24 cellular contexts compared by ENCODE assay signal in genomic region chr15:74206801-74207281, GRCh38. TPM values are rescaled to one million over a fixed set of nuclear protein-coding genes. Genes with fewer than 3 reads are reported as not detected.
A peak's percentile ranks its signal among the peaks of the same experiment; 100 is the strongest.
DNase-seq lines count a peak whose midpoint lies in the region; TF ChIP-seq lines count a peak whose summit lies in the region.
"Had no signal": no experiment of that assay in that cellular context is flagged by ENCODE, and none has a peak within 500 bp of the region (broad histone marks: within the 10 kb centered on the region; RNA-seq: fewer than 3 reads in every experiment).

No MANE protein-coding gene starts in this region.

- peak overlapping the region; percentile 91 for H3K4me2 ChIP-seq in Loucy (ENCODE audit: low read depth, low read length, poor library complexity, severe bottlenecking)
- H3K4me2 ChIP-seq: A549 had no signal

- peak overlapping the region; percentile 90 for H3K9ac ChIP-seq in Loucy (ENCODE audit: low read depth, low read length, poor library complexity, severe bottlenecking)

- no TSS peak for BruUV-seq in A673 (replicated peaks; lab: Mats Ljungman, UMichigan)

- H3K27ac Mint-ChIP-seq in endothelial cell (ENCODE audit: unreplicated experiment), result no peak overlapping the region
- H3K27ac Mint-ChIP-seq: activated naive CD8-positive, alpha-beta T cell treated with anti-CD3 and anti-CD28 coated beads, Interleukin-2, amount 50 U/mL, for 24 hours; activated T-helper 17 cell treated with anti-CD3 and anti-CD28 coated beads, Interleukin-2, amount 50 U/mL, for 72 hours; CD4-positive, alpha-beta T cell; IgD-negative memory B cell had no signal

- H3K4me1 Mint-ChIP-seq in endothelial cell (ENCODE audit: unreplicated experiment), result peaks cover 47% of the 10 kb centered on the region
- H3K4me1 Mint-ChIP-seq: activated T-helper 17 cell treated with anti-CD3 and anti-CD28 coated beads, Interleukin-2, amount 50 U/mL, for 72 hours; IgD-negative memory B cell had no signal

- H3K27me3 Mint-ChIP-seq in endothelial cell (ENCODE audit: unreplicated experiment), result peaks cover 8% of the 10 kb centered on the region

- CTCF ChIA-PET in A673 (lab: Charles Lee), result no interaction called here

- H3K4me1 ChIP-seq in A673 (ENCODE audit: insufficient read depth, low read length, poor library complexity, severe bottlenecking), result peaks cover 34% of the 10 kb centered on the region
- H3K4me1 ChIP-seq in Loucy (ENCODE audit: insufficient read depth, low read length, poor library complexity, severe bottlenecking), result peaks cover 84% of the 10 kb centered on the region
- H3K4me1 ChIP-seq in HAP-1, result peaks cover 43% of the 10 kb centered on the region
- H3K4me1 ChIP-seq: right lobe of liver, transverse colon had no signal

- no peaks in the 10 kb centered on the region for H3K9me2 ChIP-seq in Loucy (replicated peaks; ENCODE audit: low read depth, low read length)

- H3K27me3 ChIP-seq in A673 (replicated peaks; ENCODE audit: insufficient read depth, low read depth, low read length, poor library complexity) (no peaks in the 10 kb centered on the region), Loucy (ENCODE audit: insufficient read depth, low read length, poor library complexity, severe bottlenecking) (no peaks in the 10 kb centered on the region), HAP-1 (ENCODE audit: low read depth) (no peaks in the 10 kb centered on the region)
- H3K27me3 ChIP-seq: right lobe of liver, transverse colon had no signal

- H3K36me3 ChIP-seq in A673 (ENCODE audit: insufficient read depth, low read length, poor library complexity, severe bottlenecking) (no peaks in the 10 kb centered on the region), Loucy (ENCODE audit: insufficient read depth, low read length) (peaks cover under 1% of the 10 kb centered on the region; the same call in 1 of the 2 replicates), HAP-1 (replicated peaks) (no peaks in the 10 kb centered on the region)
- H3K36me3 ChIP-seq: right lobe of liver, transverse colon had no signal

- in situ Hi-C loops in HAP-1 (cut with MboI; ENCODE audit: low sequenced_read_pairs), result no loop called here

- no peak for TF ChIP-seq CTCF in A673 (conservative IDR thresholded peaks at IDR 0.05; ENCODE audit: low read depth, low read length)
- TF ChIP-seq CTCF in Loucy (conservative IDR thresholded peaks at IDR 0.05; ENCODE audit: low read length), result no peak
- TF ChIP-seq CTCF in endothelial cell (IDR thresholded peaks at IDR 0.05; ENCODE audit: unreplicated experiment), result no peak

- H3K9me3 Mint-ChIP-seq in endothelial cell (ENCODE audit: unreplicated experiment), result no peaks in the 10 kb centered on the region
- H3K9me3 Mint-ChIP-seq: activated naive CD8-positive, alpha-beta T cell treated with anti-CD3 and anti-CD28 coated beads, Interleukin-2, amount 50 U/mL, for 24 hours; activated T-helper 17 cell treated with anti-CD3 and anti-CD28 coated beads, Interleukin-2, amount 50 U/mL, for 72 hours; CD4-positive, alpha-beta T cell had no signal

- H3K27ac ChIP-seq in A673 (ENCODE audit: low read depth, low read length, poor library complexity, severe bottlenecking), result no peak overlapping the region
- H3K27ac ChIP-seq: right lobe of liver, transverse colon had no signal

- no peaks in the 10 kb centered on the region for H3K36me3 Mint-ChIP-seq in endothelial cell (ENCODE audit: low read depth, unreplicated experiment)
- H3K36me3 Mint-ChIP-seq: IgD-negative memory B cell had no signal

- H3K9me3 ChIP-seq in A673 (ENCODE audit: low read depth, low read length, poor library complexity, severe bottlenecking), result no peaks in the 10 kb centered on the region
- H3K9me3 ChIP-seq in Loucy (ENCODE audit: insufficient read depth, low read depth, low read length), result no peaks in the 10 kb centered on the region
- no peaks in the 10 kb centered on the region for H3K9me3 ChIP-seq in HAP-1
- H3K9me3 ChIP-seq: A549, right lobe of liver, transverse colon had no signal

- intact Hi-C loops in A673 (cut with micrococcal nuclease; ENCODE audit: unreplicated experiment), result no loop called here

- H3K4me3 Mint-ChIP-seq in endothelial cell (ENCODE audit: unreplicated experiment), result no peak overlapping the region
- H3K4me3 Mint-ChIP-seq: activated naive CD8-positive, alpha-beta T cell treated with anti-CD3 and anti-CD28 coated beads, Interleukin-2, amount 50 U/mL, for 24 hours; activated T-helper 17 cell treated with anti-CD3 and anti-CD28 coated beads, Interleukin-2, amount 50 U/mL, for 72 hours; CD4-positive, alpha-beta T cell; IgD-negative memory B cell had no signal

- H2AFZ ChIP-seq in Loucy (ENCODE audit: low read length), result no peak overlapping the region

- DNase-seq in A673 (ENCODE audit: low spot score) (peak; percentile 37), astrocyte of the hippocampus (ENCODE audit: low read depth, low spot score) (peak; percentile 89), left kidney (ENCODE audit: low read depth, low spot score) (peak; percentile 87), endothelial cell (ENCODE audit: low spot score) (no peak), HuH-7.5 (ENCODE audit: low spot score) (no peak), HAP-1 (ENCODE audit: low spot score in 2 of 2) (no peak)
- DNase-seq in activated naive CD4-positive, alpha-beta T cell treated with anti-CD3 and anti-CD28 coated beads, Interleukin-2, amount 50 U/mL, for 16 hours, result no peak
- DNase-seq: activated naive CD8-positive, alpha-beta T cell treated with anti-CD3 and anti-CD28 coated beads, Interleukin-2, amount 50 U/mL, for 24 hours; CD4-positive, alpha-beta T cell; DND-41; midbrain; NCI-H2029; OCI-M1; right lobe of liver; stimulated activated naive CD8-positive, alpha-beta T cell treated with anti-CD3 and anti-CD28 coated beads, Interleukin-15, Interleukin-2, amounts not matched to agents 100 U/mL and 50 U/mL, for 24 hours; transverse colon had no signal

- peaks cover 12% of the 10 kb centered on the region for H4K20me1 ChIP-seq in Loucy (ENCODE audit: insufficient read depth, low read length, poor library complexity, severe bottlenecking)

- POLR2A ChIA-PET in A673 (lab: Charles Lee; ENCODE audit: low non-redundant PET), result no interaction called here

- peaks cover 7% of the 10 kb centered on the region for H3F3A ChIP-seq in Loucy (ENCODE audit: low read depth)

- peaks cover 87% of the 10 kb centered on the region for H3K79me2 ChIP-seq in Loucy (ENCODE audit: insufficient read depth, low read length)

- no peak overlapping the region for H3K4me3 ChIP-seq in A673 (ENCODE audit: low read depth, low read length, poor library complexity, severe bottlenecking)
- H3K4me3 ChIP-seq in Loucy (ENCODE audit: low read length, poor library complexity, severe bottlenecking), result peak overlapping the region; percentile 75
- H3K4me3 ChIP-seq in HAP-1, result no peak overlapping the region
- H3K4me3 ChIP-seq: A549, right lobe of liver, transverse colon had no signal

RNA-seq across cellular contexts. Expression of gene STRA6, which starts 4.3 kb away (rescaled TPM):
- total RNA-seq in A673 (2021) (0.84 and 1.5 TPM in 2 replicates), endothelial cell (ENCODE audit: unreplicated experiment) (9.2 TPM)
- total RNA-seq: activated CD8-positive, alpha-beta memory T cell treated with anti-CD3 and anti-CD28 coated beads for 36 hours; activated T-helper 17 cell treated with anti-CD3 and anti-CD28 coated beads, Interleukin-2, amount 50 U/mL, for 72 hours; CD4-positive, alpha-beta T cell; SK-MEL-5; T-helper 2 cell treated with Interferon-gamma antibody and Interleukin-4, amounts not matched to agents 100 ng/mL and 5 ng/mL, for 36 hours; transverse colon had no signal

RNA-seq across cellular contexts. Expression of gene CCDC33, which starts 29.3 kb away (rescaled TPM):
- not detected in 2 replicates for total RNA-seq in A673 (2021)
- 0.51 TPM for total RNA-seq in endothelial cell (ENCODE audit: unreplicated experiment)
- total RNA-seq: activated CD8-positive, alpha-beta memory T cell treated with anti-CD3 and anti-CD28 coated beads for 36 hours; activated T-helper 17 cell treated with anti-CD3 and anti-CD28 coated beads, Interleukin-2, amount 50 U/mL, for 72 hours; CD4-positive, alpha-beta T cell; chondrocyte; right lobe of liver; SK-MEL-5; T-helper 2 cell treated with Interferon-gamma antibody and Interleukin-4, amounts not matched to agents 100 ng/mL and 5 ng/mL, for 36 hours had no signal

RNA-seq across cellular contexts. Expression of gene ISLR, which starts 33.3 kb away (rescaled TPM):
- total RNA-seq in A673 (2021) (0.41 and 0.74 TPM in 2 replicates), endothelial cell (ENCODE audit: unreplicated experiment) (0.51 TPM)
- total RNA-seq: activated CD8-positive, alpha-beta memory T cell treated with anti-CD3 and anti-CD28 coated beads for 36 hours; activated T-helper 17 cell treated with anti-CD3 and anti-CD28 coated beads, Interleukin-2, amount 50 U/mL, for 72 hours; CD4-positive, alpha-beta T cell; SK-MEL-5; T-helper 2 cell treated with Interferon-gamma antibody and Interleukin-4, amounts not matched to agents 100 ng/mL and 5 ng/mL, for 36 hours had no signal

Comparison
In these comparisons a context has a peak if more than half of its experiments do, and no peak if none do; other contexts are left out.
1. DNase-seq: peak in A673 (single experiment), astrocyte of the hippocampus (single experiment) and left kidney (single experiment); none in endothelial cell (single experiment), HuH-7.5 (single experiment), activated naive CD4-positive, alpha-beta T cell treated with anti-CD3 and anti-CD28 coated beads, Interleukin-2, amount 50 U/mL, for 16 hours (single experiment) and HAP-1 (0 of 2).